Comparison of ENCODE assay signal across 8 cellular contexts in the genomic region with DNA sequence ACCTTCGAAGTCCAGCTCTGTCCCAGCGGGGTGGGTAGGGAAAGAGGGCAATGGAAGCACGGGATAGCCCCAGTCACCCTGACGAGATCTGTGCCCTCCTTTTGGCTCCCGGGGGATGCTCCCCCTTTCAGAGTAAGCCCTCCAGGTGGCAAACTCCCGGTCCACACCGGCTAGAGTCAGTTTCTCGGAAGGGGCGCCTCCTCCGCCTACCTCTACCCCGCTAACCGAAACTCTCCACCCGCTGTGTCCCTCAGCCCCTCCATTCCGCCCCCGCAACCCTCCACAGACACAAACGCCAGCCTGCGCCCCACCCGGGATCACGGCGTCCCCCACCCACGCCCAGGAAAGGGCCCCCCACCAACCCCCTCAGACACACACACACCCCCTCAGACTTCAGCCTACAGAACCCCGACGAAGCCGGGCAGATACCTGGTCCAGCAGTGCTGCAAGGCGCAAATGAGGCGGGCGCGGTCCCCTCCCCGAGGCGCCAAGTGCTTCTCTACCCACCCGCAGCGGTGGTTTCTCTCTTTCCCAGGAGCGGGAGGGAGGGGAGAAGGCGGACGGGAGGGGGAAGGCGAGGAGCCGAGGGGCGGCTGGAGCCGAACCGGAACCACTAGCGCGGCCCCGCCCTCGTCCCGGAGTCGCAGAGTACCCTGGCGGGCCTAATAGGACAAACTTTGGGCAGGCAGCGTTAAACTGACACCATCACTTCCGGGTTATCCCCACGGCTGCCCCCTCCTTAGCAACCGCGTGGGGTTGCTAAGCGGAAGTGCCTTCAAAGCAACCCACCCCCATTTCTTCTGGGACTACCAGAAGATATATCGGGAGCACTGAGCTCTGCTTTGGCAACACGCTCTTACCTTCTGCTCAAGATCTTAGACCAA. TPM values are rescaled to one million over a fixed set of nuclear protein-coding genes. Genes with fewer than 3 reads are reported as not detected.
DNase-seq lines count a peak whose midpoint lies in the region; ATAC-seq and TF ChIP-seq lines count a peak whose summit lies in the region.

Gene CSNK1G1 (minus strand): TSS at position 615 of the 884 bp plus-strand sequence. CDS start 55,674 bp downstream, outside the sequence.

- H3K9me3 ChIP-seq in prostate gland, result no peaks in the 10 kb centered on the region

- H3K27ac ChIP-seq in angular gyrus (ENCODE audit: low read depth, low read length) (peak within 1 kb of the TSS; percentile 30), prostate gland (peak within 1 kb of the TSS; percentile 69 to 75), urinary bladder (ENCODE audit: low read depth) (peak within 1 kb of the TSS; percentile 90)

- no peak for TF ChIP-seq CTCF in GM13977 (IDR thresholded peaks at IDR 0.05; ENCODE audit: extremely low read depth, insufficient read depth, missing control alignments)
- no peak for TF ChIP-seq CTCF in prostate gland (IDR thresholded peaks at IDR 0.05)

- ATAC-seq in HG02938 (IDR thresholded peaks at IDR 0.05; ENCODE audit: unreplicated experiment), result peak; percentile 96
- peak; percentile 100 for ATAC-seq in left ventricle myocardium superior

- intact Hi-C loops in left ventricle myocardium superior (cut with micrococcal nuclease), result no loop called here
- intact Hi-C loops in prostate gland (cut with DNase I), result loop anchor here (1.0 to 5.0 kb wide), 2 partner anchors 148 to 192 kb away; partner anchors contain the start of gene PPIB

- WGBS in prostate gland, result 1% methylated on average over 52 of the region's 55 CpGs
- under 1% methylated on average over 55 of the region's 55 CpGs for WGBS in urinary bladder

- H3K4me3 ChIP-seq in prostate gland, result peak within 1 kb of the TSS; percentile 73 to 80
- peak within 1 kb of the TSS; percentile 97 for H3K4me3 ChIP-seq in urinary bladder (ENCODE audit: low read depth, low read length)

- no peaks in the 10 kb centered on the region for H3K36me3 ChIP-seq in prostate gland
- H3K36me3 ChIP-seq in urinary bladder (ENCODE audit: insufficient read depth), result no peaks in the 10 kb centered on the region

- in situ Hi-C loops in GM13977 (cut with MboI; ENCODE audit: low pct_unique_long_range_greater_than_20kb, low sequenced_read_pairs, unreplicated experiment), result no loop called here

- DNase-seq in GM13977 (ENCODE audit: low spot score), result peak; percentile 91
- DNase-seq in NCI-H187 (lab: John Stamatoyannopoulos, UW), result peak; percentile 41 to 84
- peak; percentile 84 to 95 (median 90) for DNase-seq in T-helper 2 cell
- DNase-seq in left ventricle myocardium superior, result peak; percentile 96
- DNase-seq in prostate gland (ENCODE audit: low spot score), result peak; percentile 92

- H3K4me1 ChIP-seq in prostate gland (replicated peaks) (no peaks in the 10 kb centered on the region), urinary bladder (ENCODE audit: insufficient read depth) (no peaks in the 10 kb centered on the region)

- TF ChIP-seq POLR2A in prostate gland (IDR thresholded peaks at IDR 0.05), result peak; percentile 41

- no peaks in the 10 kb centered on the region for H3K27me3 ChIP-seq in prostate gland (replicated peaks; ENCODE audit: insufficient read depth)

RNA-seq across cellular contexts. Expression of gene CSNK1G1, which starts in this region (rescaled TPM):
- total RNA-seq in left ventricle myocardium superior (8.2 TPM), prostate gland (10 to 100 TPM in 1 of 2 donors, 1 to 10 TPM in 1; 9.2 to 20.6 TPM), urinary bladder (40.1 TPM)
- 5.7 TPM for polyA plus RNA-seq in urinary bladder

Comparison
In these comparisons a context has a peak if more than half of its experiments do, and no peak if none do; other contexts are left out.
1. Peak in every context shown above with its lines: DNase-seq, ATAC-seq, H3K4me3 ChIP-seq and H3K27ac ChIP-seq.
2. H3K27ac ChIP-seq: peak in every context shown above with its lines; median percentile 90 in urinary bladder; 72 in prostate gland; 30 in angular gyrus.